20 cellular contexts compared by ENCODE assay signal in the genomic region with DNA sequence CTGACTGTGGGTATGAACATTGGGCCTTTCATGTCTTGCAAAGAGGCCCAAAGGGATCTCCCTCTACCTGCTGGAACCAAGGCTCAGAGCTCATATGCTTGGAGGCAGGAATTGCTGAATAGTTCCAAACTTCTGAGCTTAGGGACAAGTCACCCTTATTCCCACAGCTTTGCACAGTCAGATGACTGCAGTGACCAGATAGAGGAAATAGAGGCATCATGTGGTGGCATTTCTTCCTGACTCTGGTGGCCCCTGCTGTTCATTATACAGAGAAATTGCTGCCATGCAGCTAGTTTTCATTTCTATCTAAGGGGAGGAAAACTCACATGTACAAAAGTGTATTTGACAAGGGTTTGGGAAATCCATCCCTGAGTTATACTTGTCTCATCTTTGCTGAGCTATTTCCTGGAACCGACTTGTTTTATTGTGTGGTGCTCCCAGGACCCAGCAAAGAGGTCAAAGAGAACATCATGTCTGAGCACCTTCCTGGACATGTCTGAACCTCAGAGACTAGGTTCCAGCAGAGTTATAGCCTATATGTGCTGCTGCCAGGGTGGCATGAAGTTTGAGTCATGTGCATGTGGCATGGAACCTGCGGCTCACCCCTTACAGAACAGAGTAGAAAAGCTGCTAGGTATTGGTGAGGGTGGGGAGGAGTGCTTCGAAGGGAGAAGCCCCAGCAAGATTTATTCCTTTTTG.
DNase-seq lines count a peak whose midpoint lies in the region; ATAC-seq, FAIRE-seq and TF ChIP-seq lines count a peak whose summit lies in the region.
"Had no signal": no experiment of that assay in that cellular context is flagged by ENCODE, and none has a peak within 500 bp of the region (broad histone marks: within the 10 kb centered on the region; RNA-seq: fewer than 3 reads in every experiment).

No MANE protein-coding gene starts in this region.

- H3K9me3 Mint-ChIP-seq in MCF 10A (ENCODE audit: unreplicated experiment): no peaks in the 10 kb centered on the region

- H4K20me1 ChIP-seq in mammary epithelial cell (ENCODE audit: insufficient read depth, low read length): no peaks in the 10 kb centered on the region
- H4K20me1 ChIP-seq in GM12878 (ENCODE audit: control insufficient read depth, insufficient read depth): no peaks in the 10 kb centered on the region
- H4K20me1 ChIP-seq: BLaER1 treated with 17β-estradiol and CSF1 and Interleukin-3, amounts not matched to agents 10 nM and 100 nM had no signal

- TF ChIP-seq POLR2A in GM12878 (IDR thresholded peaks at IDR 0.05; ENCODE audit: low read depth, low read length): no peak

- no peak for TF ChIP-seq CTCF in MCF 10A (IDR thresholded peaks at IDR 0.05; ENCODE audit: unreplicated experiment)
- no peak for TF ChIP-seq CTCF in mammary epithelial cell (conservative IDR thresholded peaks at IDR 0.05 in 1 of 2, IDR thresholded peaks at IDR 0.05 in 1 of 2; ENCODE audit: extremely low read depth in 1 of 2, insufficient read depth in 1 of 2, low read depth in 1 of 2, low read length in 2 of 2)
- TF ChIP-seq CTCF in GM12878 (IDR thresholded peaks at IDR 0.05 in 2 of 3, conservative IDR thresholded peaks at IDR 0.05 in 1 of 3; ENCODE audit: control insufficient read depth in 2 of 3, extremely low read depth in 1 of 3, insufficient read depth in 1 of 3, low read depth in 3 of 3, low read length in 3 of 3): no peak
- TF ChIP-seq CTCF in left lung (IDR thresholded peaks at IDR 0.05): no peak
- no peak for TF ChIP-seq CTCF in psoas muscle (IDR thresholded peaks at IDR 0.05)

- no peaks in the 10 kb centered on the region for H3K27me3 Mint-ChIP-seq in MCF 10A (ENCODE audit: insufficient read depth, unreplicated experiment)

- 94% methylated on average over 3 of the region's 3 CpGs for WGBS in mammary epithelial cell (ENCODE audit: low coverage, missing lambda C conversion rate)
- WGBS in GM12878 (ENCODE audit: insufficient coverage, insufficient replicate concordance, low lambda C conversion rate, missing lambda C conversion rate): 95% methylated on average over 3 of the region's 3 CpGs
- WGBS in psoas muscle, 3 donors: 86 to 91% (median 88%) methylated on average over 3 of the region's 3 CpGs

- H3K79me2 ChIP-seq in mammary epithelial cell (ENCODE audit: insufficient read depth, low read length) (no peaks in the 10 kb centered on the region), GM12878 (ENCODE audit: control insufficient read depth, insufficient read depth, low read length) (no peaks in the 10 kb centered on the region)

- POLR2A ChIA-PET in MCF 10A (lab: Yijun Ruan, JAX) (interaction anchor here (1.1 kb wide), 1 partner anchor 22 kb away, joined by 3 read pairs; no protein-coding TSS in a partner anchor), GM12878 (lab: Charles Lee) (interaction anchor here (0.9 kb wide), 1 partner anchor 17 kb away, joined by 3 read pairs; no protein-coding TSS in a partner anchor)

- H3K4me2 ChIP-seq in mammary epithelial cell (ENCODE audit: insufficient read depth, low read depth, low read length) (no peak overlapping the region), GM12878 (ENCODE audit: control insufficient read depth, insufficient read depth) (no peak overlapping the region)

- TF ChIP-seq RAD21 in GM12878 (IDR thresholded peaks at IDR 0.05; ENCODE audit: insufficient read depth, low read depth, low read length): peak; percentile 11; the same call in 1 of the 2 replicates

- H3K9ac ChIP-seq in mammary epithelial cell (ENCODE audit: insufficient read depth, low read length) (no peak overlapping the region), GM12878 (ENCODE audit: control insufficient read depth, insufficient read depth, low read length) (no peak overlapping the region)
- H3K9ac ChIP-seq: BLaER1 treated with 17β-estradiol and CSF1 and Interleukin-3, amounts not matched to agents 10 nM and 100 nM had no signal

- no peaks in the 10 kb centered on the region for H3K27me3 ChIP-seq in mammary epithelial cell (ENCODE audit: insufficient read depth, low read length)
- H3K27me3 ChIP-seq in GM12878 (replicated peaks in 1 of 2; ENCODE audit: control insufficient read depth in 2 of 2, insufficient read depth in 2 of 2, low read length in 1 of 2): no peaks in the 10 kb centered on the region
- H3K27me3 ChIP-seq in left lung: no peaks in the 10 kb centered on the region
- no peaks in the 10 kb centered on the region for H3K27me3 ChIP-seq in psoas muscle (ENCODE audit: insufficient read depth in 3 of 3, low read length in 2 of 3)
- H3K27me3 ChIP-seq: BLaER1 treated with 17β-estradiol and CSF1 and Interleukin-3, amounts not matched to agents 10 nM and 100 nM had no signal

- TF ChIP-seq EP300 in GM12878 (IDR thresholded peaks at IDR 0.05; ENCODE audit: borderline replicate concordance in 1 of 2, control insufficient read depth in 1 of 2, low read depth in 2 of 2, low read length in 2 of 2): no peak

- no peaks in the 10 kb centered on the region for H3K4me1 Mint-ChIP-seq in MCF 10A (ENCODE audit: insufficient read depth, unreplicated experiment)

- in situ Hi-C loops in mammary epithelial cell (cut with MboI; ENCODE audit: low sequenced_read_pairs in 2 of 2): no loop called here
- in situ Hi-C loops in GM12878 (cut with MboI): no loop called here

- RAD21 ChIA-PET in GM12878 (lab: Charles Lee; ENCODE audit: unreplicated experiment): no interaction called here

- TSS peak; percentile 20 for BruUV-seq in MCF 10A (replicated peaks; lab: Mats Ljungman, UMichigan)
- no TSS peak for BruUV-seq in mammary epithelial cell (replicated peaks; lab: Mats Ljungman, UMichigan)
- no TSS peak for BruUV-seq in GM12878 (replicated peaks; lab: Mats Ljungman, UMichigan)

- CTCF ChIA-PET in MCF 10A (lab: Yijun Ruan, JAX): interaction anchor here (0.5 kb wide), 1 partner anchor 123 kb away, joined by 5 read pairs; no protein-coding TSS in a partner anchor
- CTCF ChIA-PET in mammary epithelial cell (lab: Charles Lee; ENCODE audit: low non-redundant PET): no interaction called here
- CTCF ChIA-PET in GM12878 (lab: Yijun Ruan, JAX): interaction anchor here (1.0 to 1.7 kb wide), 3 partner anchors 187 to 368 kb away, joined by 3 to 6 read pairs (median 4); no protein-coding TSS in a partner anchor

- no peak overlapping the region for H2AFZ ChIP-seq in mammary epithelial cell (ENCODE audit: low read depth, low read length)
- no peak overlapping the region for H2AFZ ChIP-seq in GM12878 (ENCODE audit: control insufficient read depth, low read depth, low read length)

- peak; percentile 18 for FAIRE-seq in GM12878 (lab: Jason Lieb, UNC)
- FAIRE-seq: GM18507 had no signal

- no peak overlapping the region for H3K4me3 ChIP-seq in mammary epithelial cell (replicated peaks in 1 of 3; ENCODE audit: insufficient read depth in 1 of 3, low read depth in 2 of 3, low read length in 3 of 3)
- H3K4me3 ChIP-seq in GM12878: no peak overlapping the region
- no peak overlapping the region for H3K4me3 ChIP-seq in left lung
- H3K4me3 ChIP-seq in psoas muscle: no peak overlapping the region
- H3K4me3 ChIP-seq: BLaER1 treated with 17β-estradiol and CSF1 and Interleukin-3, amounts not matched to agents 10 nM and 100 nM had no signal

- H3K27ac ChIP-seq in mammary epithelial cell (ENCODE audit: insufficient read depth, low read depth, low read length): no peak overlapping the region
- no peak overlapping the region for H3K27ac ChIP-seq in GM12878 (ENCODE audit: control insufficient read depth, insufficient read depth)
- no peak overlapping the region for H3K27ac ChIP-seq in left lung
- no peak overlapping the region for H3K27ac ChIP-seq in psoas muscle
- H3K27ac ChIP-seq: BLaER1 treated with 17β-estradiol and CSF1 and Interleukin-3, amounts not matched to agents 10 nM and 100 nM had no signal

- H3K4me3 Mint-ChIP-seq in MCF 10A (ENCODE audit: unreplicated experiment): no peak overlapping the region

- H3K9me3 ChIP-seq in mammary epithelial cell (replicated peaks; ENCODE audit: insufficient read depth, low read length) (no peaks in the 10 kb centered on the region), GM12878 (replicated peaks; ENCODE audit: control insufficient read depth, insufficient read depth, low read length) (no peaks in the 10 kb centered on the region), left lung (no peaks in the 10 kb centered on the region), psoas muscle (no peaks in the 10 kb centered on the region)
- H3K9me3 ChIP-seq: BLaER1 treated with 17β-estradiol and CSF1 and Interleukin-3, amounts not matched to agents 10 nM and 100 nM had no signal

- DNase-seq in MCF 10A (ENCODE audit: unreplicated experiment) (no peak), mammary epithelial cell (no peak), GM12878 (ENCODE audit: low read depth, low spot score) (no peak), left lung (no peak), psoas muscle (no peak)
- DNase-seq in activated CD4-positive, CD25-positive, alpha-beta regulatory T cell treated with anti-CD3 and anti-CD28 coated beads, Interleukin-2, amount 50 U/mL, for 72 hours: no peak
- no peak for DNase-seq in stimulated activated CD4-positive, alpha-beta T cell treated with anti-CD3 and anti-CD28 coated beads, Interleukin-1b, Interleukin-23, amount 100 ng/mL, for 48 hours
- DNase-seq: 8988T; DMS 273 treated with DMSO at 0.1 percent for 48 hours; EL; HCEC 1CT; NCI-H1048; NCI-H1694; NCI-H69; NK-92 treated with Interleukin-12 subunit alpha and Interleukin-12 subunit beta, amount 100 ng/mL, for 24 hours; Right ventricle myocardium superior had no signal

- intact Hi-C loops in MCF 10A (cut with micrococcal nuclease) (no loop called here), mammary epithelial cell (cut with micrococcal nuclease) (loop anchor here (10.0 kb wide), 1 partner anchor 246 kb away; a partner anchor contains a TSS), GM12878 (cut with micrococcal nuclease; ENCODE audit: unreplicated experiment) (no loop called here), left lung (cut with DNase I) (no loop called here), psoas muscle (cut with DNase I) (no loop called here)

- H3K36me3 ChIP-seq in mammary epithelial cell (ENCODE audit: insufficient read depth, low read length) (no peaks in the 10 kb centered on the region), GM12878 (ENCODE audit: control insufficient read depth in 2 of 2, insufficient read depth in 2 of 2, low read length in 1 of 2) (no peaks in the 10 kb centered on the region; a peak in 1 of 4 replicates), left lung (peaks cover 0 to 14% of the 10 kb centered on the region in 2 donors), psoas muscle (ENCODE audit: insufficient read depth in 1 of 2, low read depth in 1 of 2) (peaks cover 12 to 88% of the 10 kb centered on the region in 2 donors)

- SMC1A ChIA-PET in GM12878 (lab: Charles Lee; ENCODE audit: uncharacterized antibody, unreplicated experiment): interaction anchor here (1.1 to 1.5 kb wide), 2 partner anchors 25 to 323 kb away, joined by 3 read pairs; no protein-coding TSS in a partner anchor

- H3K36me3 Mint-ChIP-seq in MCF 10A (ENCODE audit: insufficient read depth, unreplicated experiment): peaks cover 17% of the 10 kb centered on the region

- dilution Hi-C loops in mammary epithelial cell (cut with HindIII; ENCODE audit: low sequenced_read_pairs): no loop called here

- no peak overlapping the region for H3K27ac Mint-ChIP-seq in MCF 10A (ENCODE audit: low read depth, unreplicated experiment)

- ATAC-seq in GM12878 (no peak), left lung (peak; percentile 41), GM18907 (IDR thresholded peaks at IDR 0.05; ENCODE audit: unreplicated experiment) (no peak), psoas muscle (no peak)
- ATAC-seq: Panc1 had no signal

- H3K4me1 ChIP-seq in mammary epithelial cell (ENCODE audit: insufficient read depth, low read length) (no peaks in the 10 kb centered on the region), GM12878 (ENCODE audit: control insufficient read depth, insufficient read depth, low read length) (no peaks in the 10 kb centered on the region), left lung (peaks cover 0 to 18% of the 10 kb centered on the region in 2 donors), psoas muscle (no peaks in the 10 kb centered on the region)
